10 cellular contexts compared by ENCODE assay signal in genomic region chr7:6728893-6729491, GRCh38. TPM values are rescaled to one million over a fixed set of nuclear protein-coding genes. Genes with fewer than 3 reads are reported as not detected.
DNase-seq lines count a peak whose midpoint lies in the region; ATAC-seq and TF ChIP-seq lines count a peak whose summit lies in the region.
"Not testable (repeated sequence)": the region's sequence is repeated elsewhere in the genome, so short reads cannot be mapped to it uniquely, and the experiment has no call there.
"Had no signal": no experiment of that assay in that cellular context is flagged by ENCODE, and none has a peak within 500 bp of the region (broad histone marks: within the 10 kb centered on the region; RNA-seq: fewer than 3 reads in every experiment).

No MANE protein-coding gene starts in this region.

- DNase-seq in GM12865 (ENCODE audit: low read depth); OCI-LY7 (ENCODE audit: low spot score); activated T-cell treated with anti-CD3 and anti-CD28 coated beads, Interleukin-2, amount 50 U/mL, for 24 hours; central memory CD8-positive, alpha-beta T cell (ENCODE audit: low spot score in 2 of 2); glutamatergic neuron; retinal pigment epithelial cell (ENCODE audit: low read depth); uterus: not testable (repeated sequence)

- POLR2A ChIA-PET in OCI-LY7 (lab: Charles Lee), result interaction anchor here (0.5 to 0.9 kb wide), 3 partner anchors 43 to 311 kb away, joined by 3 to 5 read pairs (median 4); no protein-coding TSS in a partner anchor

- not testable (repeated sequence) for H3K27me3 ChIP-seq in uterus

- intact Hi-C loops in OCI-LY7 (cut with micrococcal nuclease; ENCODE audit: unreplicated experiment), result loop anchor here (1.0 to 5.0 kb wide), 2 partner anchors 23 to 137 kb away; partner anchors contain the start of genes INTS15 and ZNF12
- intact Hi-C loops in uterus (cut with DNase I; ENCODE audit: low total_unique reads), result not testable (repeated sequence)

- BruUV-seq in OCI-LY7 (replicated peaks; lab: Mats Ljungman, UMichigan), result not testable (repeated sequence)

- CTCF ChIA-PET in OCI-LY7 (lab: Charles Lee; ENCODE audit: unreplicated experiment), result not testable (repeated sequence)

- peaks cover 44% of the 10 kb centered on the region for H3K36me3 Mint-ChIP-seq in activated T-cell treated with anti-CD3 and anti-CD28 coated beads, Interleukin-2, amount 50 U/mL, for 24 hours (ENCODE audit: low read depth)
- H3K36me3 Mint-ChIP-seq in central memory CD8-positive, alpha-beta T cell (ENCODE audit: insufficient read depth), result peaks cover 17% of the 10 kb centered on the region
- not testable (repeated sequence) for H3K36me3 Mint-ChIP-seq in glutamatergic neuron (ENCODE audit: unreplicated experiment)

- not testable (repeated sequence) for ATAC-seq in central memory CD8-positive, alpha-beta T cell (replicated peaks; ENCODE audit: extremely low read depth, poor library complexity, severe bottlenecking)

- peak overlapping the region; percentile 90; the same call in 1 of the 2 replicates for H2AFZ ChIP-seq in OCI-LY7 (ENCODE audit: low read length)

- not testable (repeated sequence) for H3K27ac ChIP-seq in OCI-LY7 (ENCODE audit: low read depth, low read length, poor library complexity, severe bottlenecking); mesodermal cell (ENCODE audit: low read depth, low read length, severe bottlenecking)
- peak overlapping the region; percentile 66 to 76 for H3K27ac ChIP-seq in uterus

- H3K4me3 Mint-ChIP-seq in activated T-cell treated with anti-CD3 and anti-CD28 coated beads, Interleukin-2, amount 50 U/mL, for 24 hours, result peak overlapping the region; percentile 94
- peak overlapping the region; percentile 90 for H3K4me3 Mint-ChIP-seq in central memory CD8-positive, alpha-beta T cell
- H3K4me3 Mint-ChIP-seq in glutamatergic neuron (ENCODE audit: unreplicated experiment), result peak overlapping the region; percentile 82

- not testable (repeated sequence) for H4K20me1 ChIP-seq in OCI-LY7 (ENCODE audit: insufficient read depth, low read length)

- not testable (repeated sequence) for H3K9me3 ChIP-seq in OCI-LY7 (ENCODE audit: low read length); mesodermal cell (ENCODE audit: control insufficient read depth, low read length); uterus

- H3K4me1 Mint-ChIP-seq in activated T-cell treated with anti-CD3 and anti-CD28 coated beads, Interleukin-2, amount 50 U/mL, for 24 hours (ENCODE audit: low read depth), result peaks cover 30% of the 10 kb centered on the region
- H3K4me1 Mint-ChIP-seq in central memory CD8-positive, alpha-beta T cell, result peaks cover 25% of the 10 kb centered on the region
- not testable (repeated sequence) for H3K4me1 Mint-ChIP-seq in glutamatergic neuron (ENCODE audit: low read depth, unreplicated experiment)

- H3K4me3 ChIP-seq in GM12865 (ENCODE audit: low read depth, low read length) (peak overlapping the region; percentile 81), OCI-LY7 (ENCODE audit: low read depth, low read length, poor library complexity, severe bottlenecking) (peak overlapping the region; percentile 95), mesodermal cell (ENCODE audit: extremely low read depth, insufficient read depth, low read length, poor library complexity, severe bottlenecking) (peak overlapping the region; percentile 79), retinal pigment epithelial cell (ENCODE audit: low read length) (peak overlapping the region; percentile 78), uterus (peak overlapping the region; percentile 47 to 79)

- not testable (repeated sequence) for TF ChIP-seq POLR2A in uterus (IDR thresholded peaks at IDR 0.05)

- not testable (repeated sequence) for TF ChIP-seq CTCF in GM12865 (IDR thresholded peaks at IDR 0.05; ENCODE audit: insufficient read depth, low read depth, low read length, missing control alignments); OCI-LY7 (conservative IDR thresholded peaks at IDR 0.05; ENCODE audit: low read length); glutamatergic neuron (IDR thresholded peaks at IDR 0.05; ENCODE audit: partially characterized antibody, unreplicated experiment); retinal pigment epithelial cell (conservative IDR thresholded peaks at IDR 0.05; ENCODE audit: low read depth, low read length); uterus (IDR thresholded peaks at IDR 0.05)

- H3K36me3 ChIP-seq in OCI-LY7 (ENCODE audit: insufficient read depth, low read length) (peaks cover 18% of the 10 kb centered on the region), mesodermal cell (ENCODE audit: control insufficient read depth, insufficient read depth, low read length) (peaks cover 23% of the 10 kb centered on the region)
- H3K36me3 ChIP-seq in uterus, result not testable (repeated sequence)

- H3K4me1 ChIP-seq in OCI-LY7 (ENCODE audit: insufficient read depth, low read length, poor library complexity, severe bottlenecking), result peaks cover 28% of the 10 kb centered on the region
- not testable (repeated sequence) for H3K4me1 ChIP-seq in mesodermal cell (ENCODE audit: control insufficient read depth, insufficient read depth, low read length, poor library complexity, severe bottlenecking); uterus

- WGBS in mesodermal cell (ENCODE audit: insufficient coverage in 2 of 2), 2 experiments, result 82 to 85% methylated on average over 23 to 24 of the region's 29 CpGs

- H3K27me3 Mint-ChIP-seq in activated T-cell treated with anti-CD3 and anti-CD28 coated beads, Interleukin-2, amount 50 U/mL, for 24 hours; central memory CD8-positive, alpha-beta T cell; glutamatergic neuron (ENCODE audit: unreplicated experiment): not testable (repeated sequence)

- not testable (repeated sequence) for H3K9me3 Mint-ChIP-seq in activated T-cell treated with anti-CD3 and anti-CD28 coated beads, Interleukin-2, amount 50 U/mL, for 24 hours; central memory CD8-positive, alpha-beta T cell; glutamatergic neuron (ENCODE audit: unreplicated experiment)

- peak overlapping the region; percentile 89 for H3K4me2 ChIP-seq in OCI-LY7 (ENCODE audit: low read length)

- not testable (repeated sequence) for H3K9me2 ChIP-seq in OCI-LY7 (ENCODE audit: insufficient read depth, low read length)

- peaks cover 17% of the 10 kb centered on the region for H3K79me2 ChIP-seq in OCI-LY7 (ENCODE audit: insufficient read depth, low read depth, low read length)

- H3K27ac Mint-ChIP-seq in activated T-cell treated with anti-CD3 and anti-CD28 coated beads, Interleukin-2, amount 50 U/mL, for 24 hours, result peak overlapping the region; percentile 91
- peak overlapping the region; percentile 82 for H3K27ac Mint-ChIP-seq in central memory CD8-positive, alpha-beta T cell (ENCODE audit: low read depth)
- H3K27ac Mint-ChIP-seq in glutamatergic neuron (ENCODE audit: unreplicated experiment), result peak overlapping the region; percentile 35

RNA-seq across cellular contexts. Expression of gene ZNF12, which starts 22.2 kb away (rescaled TPM):
- 15.4 and 16.7 TPM in 2 replicates for total RNA-seq in OCI-LY7 (2014; rRNA removed; shearing (Covaris generic))
- 25.3 and 27.1 TPM in 2 replicates for total RNA-seq in OCI-LY7 (2022)
- total RNA-seq in glutamatergic neuron (ENCODE audit: unreplicated experiment), result 19.6 TPM
- polyA plus RNA-seq in mesodermal cell (2013, experiment 1 of 2), result 14.7 TPM
- polyA plus RNA-seq in mesodermal cell (2013, experiment 2 of 2), result 15.0 TPM
- total RNA-seq in uterus, result 10 to 100 TPM; 23.5 to 54.7 (median 33.9) TPM

RNA-seq across cellular contexts. Expression of gene RSPH10B2, which starts 24.9 kb away (rescaled TPM):
- 0.76 TPM in 1 of 2 replicates, not detected in the other for total RNA-seq in OCI-LY7 (2014; rRNA removed; shearing (Covaris generic))
- total RNA-seq in OCI-LY7 (2022) (1.3 TPM in 1 of 2 replicates, not detected in the other), glutamatergic neuron (ENCODE audit: unreplicated experiment) (1.0 TPM), uterus (1 to 10 TPM in 1 of 4 donors, not detected in 3; 1.0 TPM)
- polyA plus RNA-seq in mesodermal cell (2013, experiment 1 of 2), result 0.26 TPM
- polyA plus RNA-seq in mesodermal cell (2013, experiment 2 of 2), result 0.46 TPM
- total RNA-seq: glomerular endothelial cell had no signal
- polyA plus RNA-seq: aorta had no signal

Comparison
In these comparisons a context has a peak if more than half of its experiments do, and no peak if none do; other contexts are left out.
1. H3K27ac Mint-ChIP-seq: peak in every context shown above with its lines; median percentile 91 in activated T-cell treated with anti-CD3 and anti-CD28 coated beads, Interleukin-2, amount 50 U/mL, for 24 hours; 82 in central memory CD8-positive, alpha-beta T cell; 35 in glutamatergic neuron.